Comparison of ENCODE assay signal across 23 cellular contexts in genomic region chr5:17720070-17720469, GRCh38.
"Had no signal": no experiment of that assay in that cellular context is flagged by ENCODE, and none has a peak within 500 bp of the region (broad histone marks: within the 10 kb centered on the region; RNA-seq: fewer than 3 reads in every experiment).

No MANE protein-coding gene starts in this region.

- ATAC-seq: activated CD8-positive, alpha-beta T cell treated with anti-CD3 and anti-CD28 coated beads, Interleukin-2, amount 10 ng/mL, durations not matched to agents 7 days and 5 days; esophagus mucosa; gastroesophageal sphincter; heart left ventricle; pancreas; right lobe of liver; stimulated activated naive CD8-positive, alpha-beta T cell treated with anti-CD3 and anti-CD28 coated beads, Interleukin-15, amount 100 ng/mL, for 72 hours had no signal

- H3K27ac ChIP-seq: gastroesophageal sphincter, heart left ventricle, left ventricle myocardium inferior, pancreas, right lobe of liver had no signal

- H3K9me3 ChIP-seq: pancreas, right lobe of liver had no signal

- DNase-seq: activated CD4-positive, alpha-beta T cell treated with anti-CD3 and anti-CD28 coated beads, Interleukin-2, amount 10 ng/mL, durations not matched to agents 24 days and 14 days; activated CD8-positive, alpha-beta T cell treated with anti-CD3 and anti-CD28 coated beads, Interleukin-2, amount 10 ng/mL, durations not matched to agents 7 days and 5 days; activated naive CD4-positive, alpha-beta T cell treated with Interleukin-2 at 50 U/mL for 16 hours; activated T-cell treated with anti-CD3 and anti-CD28 coated beads, Interleukin-2, amount 50 U/mL, for 24 hours; aorta; cerebellar nuclear complex; cortex of kidney; effector CD4-positive, alpha-beta T cell; heart left ventricle; left ventricle myocardium inferior; mammary epithelial cell; midbrain; right lobe of liver; small intestine; stimulated activated CD4-positive, alpha-beta T cell treated with anti-CD3 and anti-CD28 coated beads, Interleukin-15, amount 100 ng/mL, for 24 hours; stimulated activated CD4-positive, alpha-beta T cell treated with anti-CD3 and anti-CD28 coated beads, Interleukin-2, amount 100 ng/mL, for 48 hours; stimulated activated naive CD8-positive, alpha-beta T cell treated with anti-CD3 and anti-CD28 coated beads, Interleukin-15, amount 100 ng/mL, for 72 hours had no signal

- H3K27me3 ChIP-seq: gastroesophageal sphincter, heart left ventricle, pancreas, right lobe of liver had no signal

- H3K36me3 Mint-ChIP-seq: type B pancreatic cell had no signal

- H3K4me1 Mint-ChIP-seq: activated CD4-positive, alpha-beta T cell treated with anti-CD3 and anti-CD28 coated beads, Interleukin-2, amount 10 ng/mL, durations not matched to agents 24 days and 14 days; stimulated activated naive CD8-positive, alpha-beta T cell treated with anti-CD3 and anti-CD28 coated beads, Interleukin-15, amount 100 ng/mL, for 72 hours had no signal

- H3K27me3 Mint-ChIP-seq: activated CD4-positive, alpha-beta T cell treated with anti-CD3 and anti-CD28 coated beads, Interleukin-2, amount 10 ng/mL, durations not matched to agents 24 days and 14 days; activated T-cell treated with anti-CD3 and anti-CD28 coated beads, Interleukin-2, amount 50 U/mL, for 24 hours; stimulated activated naive CD8-positive, alpha-beta T cell treated with anti-CD3 and anti-CD28 coated beads, Interleukin-15, amount 100 ng/mL, for 72 hours; type B pancreatic cell had no signal

- H3K9me3 Mint-ChIP-seq: activated CD4-positive, alpha-beta T cell treated with anti-CD3 and anti-CD28 coated beads, Interleukin-2, amount 10 ng/mL, durations not matched to agents 24 days and 14 days; type B pancreatic cell had no signal

- H3K4me1 ChIP-seq: gastroesophageal sphincter, heart left ventricle, left ventricle myocardium inferior, pancreas, right lobe of liver had no signal

- H3K27ac Mint-ChIP-seq: activated CD4-positive, alpha-beta T cell treated with anti-CD3 and anti-CD28 coated beads, Interleukin-2, amount 10 ng/mL, durations not matched to agents 24 days and 14 days; activated CD8-positive, alpha-beta T cell treated with anti-CD3 and anti-CD28 coated beads, Interleukin-2, amount 10 ng/mL, durations not matched to agents 7 days and 5 days; activated T-cell treated with anti-CD3 and anti-CD28 coated beads, Interleukin-2, amount 50 U/mL, for 24 hours; activated T-helper 2 cell treated with anti-CD3 and anti-CD28 coated beads, Interferon-gamma antibody, Interleukin-2, Interleukin-4, amounts not matched to agents 10 μg/mL and 5 μg/mL and 100 μg/mL, durations not matched to agents 14 hours and 24 hours and 36 hours; stimulated activated naive CD8-positive, alpha-beta T cell treated with anti-CD3 and anti-CD28 coated beads, Interleukin-15, amount 100 ng/mL, for 72 hours; type B pancreatic cell had no signal

- H3K36me3 ChIP-seq: gastroesophageal sphincter, heart left ventricle, left ventricle myocardium inferior, pancreas, right lobe of liver had no signal

- H3K4me3 Mint-ChIP-seq: activated CD4-positive, alpha-beta T cell treated with anti-CD3 and anti-CD28 coated beads, Interleukin-2, amount 10 ng/mL, durations not matched to agents 24 days and 14 days; activated CD8-positive, alpha-beta T cell treated with anti-CD3 and anti-CD28 coated beads, Interleukin-2, amount 10 ng/mL, durations not matched to agents 7 days and 5 days; activated T-cell treated with anti-CD3 and anti-CD28 coated beads, Interleukin-2, amount 50 U/mL, for 24 hours; stimulated activated naive CD8-positive, alpha-beta T cell treated with anti-CD3 and anti-CD28 coated beads, Interleukin-15, amount 100 ng/mL, for 72 hours; type B pancreatic cell had no signal

- FAIRE-seq: bronchial epithelial cell, pancreas, small intestine had no signal

- H3K4me3 ChIP-seq: gastroesophageal sphincter, heart left ventricle, left ventricle myocardium inferior, pancreas, right lobe of liver had no signal
